ENCODE assay signal across 10 cellular contexts in the genomic region with DNA sequence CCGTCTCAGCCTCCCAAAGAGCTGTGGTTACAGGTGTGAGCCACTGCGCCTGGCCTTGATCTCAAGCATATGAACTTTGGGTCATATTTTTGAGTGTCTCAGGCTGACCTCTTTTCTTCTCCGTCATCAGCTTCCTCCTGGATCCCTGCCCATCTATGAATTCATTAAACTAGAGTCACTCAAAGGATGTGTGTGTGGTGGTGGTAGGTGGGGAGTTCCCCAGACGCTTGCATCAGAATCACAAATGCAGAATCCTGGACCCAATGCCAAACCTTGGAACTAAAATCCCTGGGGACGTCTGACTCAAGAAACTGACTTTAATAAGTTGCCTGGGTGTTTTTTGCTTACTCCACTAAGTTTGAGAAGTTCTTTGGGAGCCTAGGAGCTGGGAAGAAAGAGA. TPM values are rescaled to one million over a fixed set of nuclear protein-coding genes. Genes with fewer than 3 reads are reported as not detected.
DNase-seq lines count a peak whose midpoint lies in the region; ATAC-seq and TF ChIP-seq lines count a peak whose summit lies in the region.
"Had no signal": no experiment of that assay in that cellular context is flagged by ENCODE, and none has a peak within 500 bp of the region (broad histone marks: within the 10 kb centered on the region; RNA-seq: fewer than 3 reads in every experiment).

No MANE protein-coding gene starts in this region.

- peaks cover 34% of the 10 kb centered on the region for H3K4me1 Mint-ChIP-seq in Calu3 (ENCODE audit: low read depth, unreplicated experiment)

- intact Hi-C loops in Calu3 (cut with micrococcal nuclease; ENCODE audit: unreplicated experiment) (loop anchor here (2.0 to 5.0 kb wide), 2 partner anchors 167 to 217 kb away; no protein-coding TSS in a partner anchor), posterior vena cava (cut with DNase I) (loop anchor here in 1 of 2 donors (5.0 to 10.0 kb wide), 2 partner anchors 222 to 279 kb away; no protein-coding TSS in a partner anchor)

- H2AFZ ChIP-seq in MM.1S (ENCODE audit: low read length), result no peak overlapping the region

- H3F3A ChIP-seq in MM.1S (ENCODE audit: insufficient read depth, low read length), result no peaks in the 10 kb centered on the region; the same call in 1 of the 2 replicates

- no peaks in the 10 kb centered on the region for H3K9me2 ChIP-seq in MM.1S (replicated peaks; ENCODE audit: insufficient read depth, low read length)

- no peaks in the 10 kb centered on the region for H4K20me1 ChIP-seq in MM.1S (ENCODE audit: insufficient read depth, low read length)

- no peak overlapping the region for H3K9ac ChIP-seq in MM.1S (ENCODE audit: low read length)

- 0 out of 2 replicates have a peak, but pooled peaks cover 2% of the 10 kb centered on the region for H3K4me1 ChIP-seq in MM.1S (ENCODE audit: low read length)

- no peaks in the 10 kb centered on the region for H3K9me3 Mint-ChIP-seq in Calu3 (ENCODE audit: low read depth, unreplicated experiment)
- H3K9me3 Mint-ChIP-seq: activated B cell treated with CpG ODN at 0.5 μM for 24 hours had no signal

- H3K4me3 Mint-ChIP-seq in Calu3 (ENCODE audit: low read depth, unreplicated experiment), result peak overlapping the region; percentile 1
- H3K4me3 Mint-ChIP-seq: activated B cell treated with CpG ODN at 0.5 μM for 24 hours had no signal

- no peaks in the 10 kb centered on the region for H3K27me3 Mint-ChIP-seq in Calu3 (ENCODE audit: unreplicated experiment)

- H3K36me3 Mint-ChIP-seq in Calu3 (ENCODE audit: insufficient read depth, unreplicated experiment), result peaks cover 45% of the 10 kb centered on the region

- CTCF ChIA-PET in Calu3 (lab: Charles Lee), result interaction anchor here (0.6 to 1.2 kb wide), 10 partner anchors 30 to 1325 kb away, joined by 3 to 4 read pairs (median 3); no protein-coding TSS in a partner anchor

- H3K36me3 ChIP-seq in MM.1S (replicated peaks; ENCODE audit: insufficient read depth, low read length), result no peaks in the 10 kb centered on the region
- H3K36me3 ChIP-seq: ovary had no signal

- no peaks in the 10 kb centered on the region for H3K79me2 ChIP-seq in MM.1S (ENCODE audit: low read length)

- ATAC-seq in HG02852 (IDR thresholded peaks at IDR 0.05; ENCODE audit: unreplicated experiment) (no peak), HG03565 (IDR thresholded peaks at IDR 0.05; ENCODE audit: unreplicated experiment) (no peak)

- DNase-seq in Calu3 (peak; percentile 89), RPMI7951 (ENCODE audit: low read depth) (peak; percentile 78), epithelial cell of proximal tubule (ENCODE audit: low read depth) (peak; percentile 97), posterior vena cava (ENCODE audit: low spot score) (peak; percentile 67), MM.1S (no peak), NCI-H2171 (lab: John Stamatoyannopoulos, UW) (no peak)
- DNase-seq: activated B cell treated with CpG ODN at 0.5 μM for 24 hours had no signal

- no TSS peak for BruUV-seq in Calu3 (replicated peaks; lab: Mats Ljungman, UMichigan)

- H3K4me3 ChIP-seq in epithelial cell of proximal tubule (ENCODE audit: low read depth, low read length) (no peak overlapping the region), MM.1S (ENCODE audit: low read length) (no peak overlapping the region)
- H3K4me3 ChIP-seq: ovary had no signal

- TF ChIP-seq CTCF in Calu3 (IDR thresholded peaks at IDR 0.05; ENCODE audit: unreplicated experiment) (no peak), epithelial cell of proximal tubule (conservative IDR thresholded peaks at IDR 0.05; ENCODE audit: low read depth, low read length) (no peak), MM.1S (IDR thresholded peaks at IDR 0.05; ENCODE audit: low read length) (no peak)

- H3K9me3 ChIP-seq in MM.1S (replicated peaks; ENCODE audit: insufficient read depth, low read length), result no peaks in the 10 kb centered on the region
- H3K9me3 ChIP-seq: ovary had no signal

- no peak overlapping the region for H3K27ac ChIP-seq in MM.1S (ENCODE audit: low read length)
- H3K27ac ChIP-seq: ovary had no signal

- peak overlapping the region; percentile 81 for H3K27ac Mint-ChIP-seq in Calu3 (ENCODE audit: unreplicated experiment)
- H3K27ac Mint-ChIP-seq: activated B cell treated with CpG ODN at 0.5 μM for 24 hours had no signal

- peaks cover 18% of the 10 kb centered on the region for H3K27me3 ChIP-seq in MM.1S (replicated peaks; ENCODE audit: insufficient read depth, low read length)
- H3K27me3 ChIP-seq: ovary had no signal

- H3K4me2 ChIP-seq in MM.1S (ENCODE audit: low read depth, low read length), result no peak overlapping the region

RNA-seq across cellular contexts. Expression of gene CREB5, which starts 6.7 kb away (rescaled TPM):
- total RNA-seq in Calu3 (2022) (12.9 and 19.2 TPM in 2 replicates), epithelial cell of proximal tubule (16.1 and 25.7 TPM in 2 replicates), posterior vena cava (10 to 100 TPM; 21.5 to 21.9 TPM)
- 2.9 and 3.8 TPM in 2 replicates for total RNA-seq in RPMI7951 (2014; rRNA removed; shearing (Covaris generic))

Comparison
In these comparisons a context has a peak if more than half of its experiments do, and no peak if none do; other contexts are left out.
1. DNase-seq: peak in Calu3 (single experiment), RPMI7951 (single experiment), epithelial cell of proximal tubule (single experiment) and posterior vena cava (single experiment); none in MM.1S (single experiment) and NCI-H2171 (single experiment).